8 cellular contexts compared by ENCODE assay signal in the genomic region with DNA sequence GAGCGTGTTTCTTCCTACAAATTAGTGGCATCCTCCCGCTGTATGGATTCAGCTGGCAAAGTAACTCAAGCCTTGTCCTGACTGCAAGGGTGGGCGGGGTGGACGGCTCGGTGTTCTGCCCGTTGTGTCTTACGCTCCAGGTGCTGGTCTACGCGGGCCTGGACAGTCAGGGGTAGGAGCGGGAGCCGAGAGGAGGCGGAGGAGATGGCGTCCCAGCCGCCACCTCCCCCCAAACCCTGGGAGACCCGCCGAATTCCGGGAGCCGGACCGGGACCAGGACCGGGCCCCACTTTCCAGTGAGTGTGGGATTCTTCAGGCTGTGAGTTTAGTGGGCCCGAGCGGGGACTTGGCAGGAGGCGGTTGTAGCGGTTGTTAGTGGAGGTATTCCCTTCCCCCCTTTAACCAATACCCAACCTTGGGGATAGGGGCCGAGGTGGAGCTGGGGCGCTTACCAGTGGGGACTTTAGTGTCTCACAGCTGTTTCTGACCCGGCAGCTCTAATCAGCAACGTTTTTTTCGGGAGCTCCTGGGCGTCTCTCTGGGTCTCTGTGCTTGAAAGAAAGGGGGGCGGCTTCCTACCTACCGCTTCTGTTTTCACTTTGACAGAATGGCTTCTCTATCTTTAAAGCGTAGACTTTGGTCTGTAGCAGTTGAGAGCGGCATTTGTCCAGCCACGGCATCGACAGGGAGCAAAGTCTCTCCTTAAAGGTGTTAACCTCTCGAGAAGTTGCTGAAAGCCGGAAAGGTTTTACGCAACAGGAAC. TPM values are rescaled to one million over a fixed set of nuclear protein-coding genes. Genes with fewer than 3 reads are reported as not detected.
A peak's percentile ranks its signal among the peaks of the same experiment; 100 is the strongest.
DNase-seq lines count a peak whose midpoint lies in the region; ATAC-seq lines count a peak whose summit lies in the region.

A gene with protein sequence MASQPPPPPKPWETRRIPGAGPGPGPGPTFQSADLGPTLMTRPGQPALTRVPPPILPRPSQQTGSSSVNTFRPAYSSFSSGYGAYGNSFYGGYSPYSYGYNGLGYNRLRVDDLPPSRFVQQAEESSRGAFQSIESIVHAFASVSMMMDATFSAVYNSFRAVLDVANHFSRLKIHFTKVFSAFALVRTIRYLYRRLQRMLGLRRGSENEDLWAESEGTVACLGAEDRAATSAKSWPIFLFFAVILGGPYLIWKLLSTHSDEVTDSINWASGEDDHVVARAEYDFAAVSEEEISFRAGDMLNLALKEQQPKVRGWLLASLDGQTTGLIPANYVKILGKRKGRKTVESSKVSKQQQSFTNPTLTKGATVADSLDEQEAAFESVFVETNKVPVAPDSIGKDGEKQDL (plus strand): TSS at position 165 of the 763 bp plus-strand sequence. CDS start 40 bp downstream, at position 205.
A gene with protein sequence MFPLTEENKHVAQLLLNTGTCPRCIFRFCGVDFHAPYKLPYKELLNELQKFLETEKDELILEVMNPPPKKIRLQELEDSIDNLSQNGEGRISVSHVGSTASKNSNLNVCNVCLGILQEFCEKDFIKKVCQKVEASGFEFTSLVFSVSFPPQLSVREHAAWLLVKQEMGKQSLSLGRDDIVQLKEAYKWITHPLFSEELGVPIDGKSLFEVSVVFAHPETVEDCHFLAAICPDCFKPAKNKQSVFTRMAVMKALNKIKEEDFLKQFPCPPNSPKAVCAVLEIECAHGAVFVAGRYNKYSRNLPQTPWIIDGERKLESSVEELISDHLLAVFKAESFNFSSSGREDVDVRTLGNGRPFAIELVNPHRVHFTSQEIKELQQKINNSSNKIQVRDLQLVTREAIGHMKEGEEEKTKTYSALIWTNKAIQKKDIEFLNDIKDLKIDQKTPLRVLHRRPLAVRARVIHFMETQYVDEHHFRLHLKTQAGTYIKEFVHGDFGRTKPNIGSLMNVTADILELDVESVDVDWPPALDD (minus strand): TSS at position 700 of the 763 bp plus-strand sequence. CDS start 6,365 bp downstream, outside the sequence.

- DNase-seq in COLO668 (lab: John Stamatoyannopoulos, UW; ENCODE audit: unreplicated experiment) (peak; percentile 78), NOMO-1 treated with dmso at 0.1 percent for 144 hours (lab: John Stamatoyannopoulos, UW; ENCODE audit: unreplicated experiment) (peak; percentile 45), activated T-cell treated with anti-CD3 and anti-CD28 coated beads for 48 hours (ENCODE audit: low read depth) (peak; percentile 63), myocyte (ENCODE audit: low read depth) (peak; percentile 83)
- peak; percentile 35 to 50 for DNase-seq in stimulated activated CD8-positive, alpha-beta memory T cell treated with anti-CD3 and anti-CD28 coated beads, Interleukin-7, amount 100 ng/mL, for 4 hours (ENCODE audit: low read depth in 2 of 2)

- H3K27me3 ChIP-seq in esophagus (ENCODE audit: control insufficient read depth in 1 of 2, insufficient read depth in 2 of 2, low read length in 2 of 2): no peaks in the 10 kb centered on the region

- WGBS in esophagus, 2 donors: 0% methylated on average over 39 of the region's 39 CpGs

- H3K4me1 ChIP-seq in esophagus (ENCODE audit: control insufficient read depth in 2 of 2, insufficient read depth in 2 of 2, low read length in 1 of 2): peaks cover 0 to 3% of the 10 kb centered on the region in 2 donors

- ATAC-seq in GM19372 (IDR thresholded peaks at IDR 0.05; ENCODE audit: low read depth, unreplicated experiment) (peak; percentile 70), HG03469 (IDR thresholded peaks at IDR 0.05; ENCODE audit: unreplicated experiment) (peak; percentile 51)

- peak within 1 kb of the TSS; percentile 83 to 99 for H3K4me3 ChIP-seq in esophagus (ENCODE audit: low read depth in 1 of 2, low read length in 2 of 2)

- H3K27ac ChIP-seq in esophagus (ENCODE audit: low read depth in 2 of 2, low read length in 1 of 2): peak within 1 kb of the TSS; percentile 96 to 97

- no peaks in the 10 kb centered on the region for H3K9me3 ChIP-seq in esophagus (ENCODE audit: control insufficient read depth in 2 of 2, insufficient read depth in 1 of 2, low read depth in 1 of 2, low read length in 1 of 2)

- peaks cover 0 to 5% of the 10 kb centered on the region in 2 donors for H3K36me3 ChIP-seq in esophagus (ENCODE audit: control insufficient read depth in 2 of 2, insufficient read depth in 2 of 2, low read length in 1 of 2)

RNA-seq across cellular contexts. Expression of the first gene that starts in this region (rescaled TPM):
- 10 to 100 TPM in 1 of 2 donors, 1 to 10 TPM in 1; 8.3 to 10.7 TPM for polyA plus RNA-seq in esophagus
- total RNA-seq in myocyte: 37.6 and 44.6 TPM in 2 replicates
- 10.0 TPM for polyA plus RNA-seq in myocyte (2012)

RNA-seq across cellular contexts. Expression of the second gene that starts in this region (rescaled TPM):
- polyA plus RNA-seq in esophagus: 1 to 10 TPM; 1.7 to 2.2 TPM
- total RNA-seq in myocyte: 6.9 and 9.3 TPM in 2 replicates
- polyA plus RNA-seq in myocyte (2012): 4.7 TPM

Comparison
In these comparisons a context has a peak if more than half of its experiments do, and no peak if none do; other contexts are left out.
1. Peak in every context shown above with its lines: DNase-seq, ATAC-seq, H3K4me3 ChIP-seq and H3K27ac ChIP-seq.